9 cellular contexts compared by ENCODE assay signal in genomic region chr4:168831919-168832745, GRCh38.
DNase-seq lines count a peak whose midpoint lies in the region; ATAC-seq, FAIRE-seq and TF ChIP-seq lines count a peak whose summit lies in the region.
"Had no signal": no experiment of that assay in that cellular context is flagged by ENCODE, and none has a peak within 500 bp of the region (broad histone marks: within the 10 kb centered on the region; RNA-seq: fewer than 3 reads in every experiment).

No MANE protein-coding gene starts in this region.

- CTCF ChIA-PET in HepG2 (lab: Yijun Ruan, JAX; ENCODE audit: low intra/inter-chr PET ratio, low total read pairs) = no interaction called here

- TF ChIP-seq CTCF in HepG2 (CRISPR knock-in tag; IDR thresholded peaks at IDR 0.05) = no peak

- no peaks in the 10 kb centered on the region for H3K36me3 ChIP-seq in HepG2 (replicated peaks in 1 of 2; ENCODE audit: control insufficient read depth in 1 of 2, insufficient read depth in 2 of 2, low read length in 2 of 2)

- TF ChIP-seq POLR2A in HepG2 (IDR thresholded peaks at IDR 0.05; ENCODE audit: insufficient read depth in 1 of 2, low read depth in 2 of 2, low read length in 2 of 2) = no peak

- no peak overlapping the region for H3K27ac ChIP-seq in HepG2 (ENCODE audit: extremely low read length, insufficient read depth, low read length)
- H3K27ac ChIP-seq: 22Rv1 had no signal

- no peak; the same call in 1 of the 2 replicates for TF ChIP-seq RAD21 in HepG2 (CRISPR knock-in tag; IDR thresholded peaks at IDR 0.05)

- ATAC-seq in HG02623 (IDR thresholded peaks at IDR 0.05; ENCODE audit: unreplicated experiment) = peak; percentile 89
- ATAC-seq in HepG2 = peak; percentile 90

- peak overlapping the region; percentile 51 for H2AFZ ChIP-seq in HepG2 (ENCODE audit: low read length)

- H3K27ac Mint-ChIP-seq in activated CD4-positive, alpha-beta T cell treated with anti-CD3 and anti-CD28 coated beads, Interleukin-2, amount 10 ng/mL, durations not matched to agents 24 days and 14 days = peak overlapping the region; percentile 82

- peaks cover 44% of the 10 kb centered on the region for H3K27me3 Mint-ChIP-seq in activated CD4-positive, alpha-beta T cell treated with anti-CD3 and anti-CD28 coated beads, Interleukin-2, amount 10 ng/mL, durations not matched to agents 24 days and 14 days

- no peak for FAIRE-seq in HepG2 (lab: Jason Lieb, UNC)

- in situ Hi-C loops in HepG2 (cut with HindIII; ENCODE audit: extremely low pct_ligation_motif_present, low pct_unique_long_range_greater_than_20kb) = no loop called here

- intact Hi-C loops in activated CD4-positive, alpha-beta T cell treated with anti-CD3 and anti-CD28 coated beads, Interleukin-2, amount 10 ng/mL, durations not matched to agents 24 days and 14 days (cut with micrococcal nuclease) = loop anchor here (2.0 to 10.0 kb wide), 7 partner anchors 15 to 347 kb away; partner anchors contain the start of gene DDX60L
- intact Hi-C loops in HepG2 (cut with micrococcal nuclease; ENCODE audit: unreplicated experiment) = loop anchor here (1.0 to 5.0 kb wide), 2 partner anchors 15 to 85 kb away; no protein-coding TSS in a partner anchor

- no peaks in the 10 kb centered on the region for H3K9me3 ChIP-seq in HepG2 (ENCODE audit: low read length)

- H3K4me1 Mint-ChIP-seq in activated CD4-positive, alpha-beta T cell treated with anti-CD3 and anti-CD28 coated beads, Interleukin-2, amount 10 ng/mL, durations not matched to agents 24 days and 14 days = peaks cover 17% of the 10 kb centered on the region

- peak; percentile 55 for DNase-seq in DMS153 (lab: John Stamatoyannopoulos, UW)
- no peak for DNase-seq in DMS153 treated with DMSO at 0.1 percent for 48 hours (lab: John Stamatoyannopoulos, UW; ENCODE audit: unreplicated experiment)
- DNase-seq in NCI-H1105 treated with DMSO at 0.1 percent for 48 hours (lab: John Stamatoyannopoulos, UW) = peak; percentile 38
- DNase-seq in activated CD4-positive, alpha-beta T cell treated with anti-CD3 and anti-CD28 coated beads, Interleukin-2, amount 10 ng/mL, durations not matched to agents 24 days and 14 days = peak; percentile 91
- DNase-seq in cortex of kidney (lab: John Stamatoyannopoulos, UW) = peak; percentile 33
- peak; percentile 23 for DNase-seq in HepG2 (ENCODE audit: low spot score)
- peak; percentile 44 to 64 for DNase-seq in stimulated activated CD4-positive, alpha-beta T cell treated with anti-CD3 and anti-CD28 coated beads, Interleukin-4, amount 100 ng/mL, for 4 hours

- no peaks in the 10 kb centered on the region for H3K9me3 Mint-ChIP-seq in activated CD4-positive, alpha-beta T cell treated with anti-CD3 and anti-CD28 coated beads, Interleukin-2, amount 10 ng/mL, durations not matched to agents 24 days and 14 days

- peak overlapping the region; percentile 19; the same call in 1 of the 2 replicates for H3K9ac ChIP-seq in HepG2 (ENCODE audit: insufficient read depth, low read depth, low read length)

- BruUV-seq in HepG2 (replicated peaks; lab: Mats Ljungman, UMichigan) = no TSS peak

- peak overlapping the region; percentile 75 for H3K4me2 ChIP-seq in HepG2 (ENCODE audit: low read depth, low read length)

- POLR2A ChIA-PET in HepG2 (lab: Yijun Ruan, JAX) = interaction anchor here (3.4 kb wide), 1 partner anchor 15 kb away, joined by 15 read pairs; no protein-coding TSS in a partner anchor

- WGBS in HepG2 (ENCODE audit: low lambda C conversion rate) = 2% methylated on average over 29 of the region's 68 CpGs

- H3K4me1 ChIP-seq in HepG2 (ENCODE audit: insufficient read depth, low read length) = peaks cover 14% of the 10 kb centered on the region; the same call in 1 of the 2 replicates

- no peaks in the 10 kb centered on the region for H4K20me1 ChIP-seq in HepG2 (ENCODE audit: insufficient read depth, low read length)

- H3K4me3 ChIP-seq in HepG2 (replicated peaks in 1 of 3; ENCODE audit: insufficient read depth in 1 of 3, low read depth in 2 of 3, low read length in 3 of 3) = peak overlapping the region; percentile 32 to 68 (median 55)

- TF ChIP-seq EP300 in HepG2 (IDR thresholded peaks at IDR 0.05; ENCODE audit: low read depth in 2 of 2, low read length in 2 of 2) (no peak), HepG2 (CRISPR knock-in tag; IDR thresholded peaks at IDR 0.05; ENCODE audit: borderline replicate concordance) (no peak)

- no peaks in the 10 kb centered on the region for H3K79me2 ChIP-seq in HepG2 (ENCODE audit: insufficient read depth, low read length)

- peak overlapping the region; percentile 83 for H3K4me3 Mint-ChIP-seq in activated CD4-positive, alpha-beta T cell treated with anti-CD3 and anti-CD28 coated beads, Interleukin-2, amount 10 ng/mL, durations not matched to agents 24 days and 14 days

- no peaks in the 10 kb centered on the region for H3K36me3 Mint-ChIP-seq in activated CD4-positive, alpha-beta T cell treated with anti-CD3 and anti-CD28 coated beads, Interleukin-2, amount 10 ng/mL, durations not matched to agents 24 days and 14 days (ENCODE audit: low read depth)

- peaks cover 3 to 37% of the 10 kb centered on the region in 2 experiments; a peak in 3 of 5 replicates for H3K27me3 ChIP-seq in HepG2 (ENCODE audit: control insufficient read depth in 1 of 2, insufficient read depth in 2 of 2, low read length in 2 of 2)

TF ChIP-seq in HepG2, 621 proteins besides CTCF, POLR2A, EP300 and RAD21 (continues in another document):
- TF ChIP-seq THAP7 (CRISPR knock-in tag; IDR thresholded peaks at IDR 0.05) (peak; percentile 77; the same call in 1 of the 2 replicates), SKI (IDR thresholded peaks at IDR 0.05; ENCODE audit: partially characterized antibody) (peak; percentile 16), ARID5B (CRISPR knock-in tag; IDR thresholded peaks at IDR 0.05) (peak; percentile 21; the same call in 1 of the 2 replicates), THAP11 (CRISPR knock-in tag; IDR thresholded peaks at IDR 0.05) (no peak; the same call in 1 of the 2 replicates), AHR (CRISPR knock-in tag; IDR thresholded peaks at IDR 0.05) (0 out of 2 replicates have a peak, but pooled peaks have one; percentile 7), ZFX (CRISPR knock-in tag; IDR thresholded peaks at IDR 0.05; ENCODE audit: low read depth) (peak; percentile 32; the same call in 1 of the 2 replicates), ZNF607 (CRISPR knock-in tag; IDR thresholded peaks at IDR 0.05; ENCODE audit: borderline replicate concordance) (peak; percentile 40; the same call in 1 of the 2 replicates), RBFOX2 (IDR thresholded peaks at IDR 0.05; ENCODE audit: low read depth, low read length) (peak; percentile 61), FOSL2 (CRISPR knock-in tag; IDR thresholded peaks at IDR 0.05) (peak; percentile 85), PCBP1 (IDR thresholded peaks at IDR 0.05; ENCODE audit: borderline replicate concordance, low read depth, low read length) (0 out of 2 replicates have a peak, but pooled peaks have one; percentile 37), ZGPAT (CRISPR knock-in tag; IDR thresholded peaks at IDR 0.05) (0 out of 2 replicates have a peak, but pooled peaks have one; percentile 26), LCORL (IDR thresholded peaks at IDR 0.05) (no peak), LCORL (CRISPR knock-in tag; IDR thresholded peaks at IDR 0.05) (0 out of 2 replicates have a peak, but pooled peaks have one; percentile 36)
